Comparison of ENCODE assay signal across 8 cellular contexts in genomic region chr1:226661965-226662364, GRCh38.
DNase-seq lines count a peak whose midpoint lies in the region; ATAC-seq, FAIRE-seq and TF ChIP-seq lines count a peak whose summit lies in the region.

No MANE protein-coding gene starts in this region.

- H3K9me1 ChIP-seq in keratinocyte (ENCODE audit: control insufficient read depth, extremely low read depth, insufficient read depth, low read length), result no peaks in the 10 kb centered on the region

- H3K36me3 ChIP-seq in keratinocyte (ENCODE audit: control insufficient read depth in 2 of 2, extremely low read depth in 1 of 2, insufficient read depth in 2 of 2, low read length in 2 of 2), result no peaks in the 10 kb centered on the region
- H3K36me3 ChIP-seq in tibial artery, result no peaks in the 10 kb centered on the region

- dilution Hi-C loops in keratinocyte (cut with MboI; ENCODE audit: extremely low pct_ligation_motif_present, low sequenced_read_pairs), result no loop called here

- intact Hi-C loops in tibial artery (cut with DNase I; ENCODE audit: low total_unique reads), result no loop called here

- H3K27me3 ChIP-seq in keratinocyte (ENCODE audit: control insufficient read depth, extremely low read depth, insufficient read depth, low read length), result no peaks in the 10 kb centered on the region
- no peaks in the 10 kb centered on the region for H3K27me3 ChIP-seq in tibial artery

- H3K9me3 Mint-ChIP-seq in activated T-cell treated with anti-CD3 and anti-CD28 coated beads, Interleukin-2, amount 50 U/mL, for 4 hours, result no peaks in the 10 kb centered on the region
- H3K9me3 Mint-ChIP-seq in activated naive CD8-positive, alpha-beta T cell (ENCODE audit: low read depth), result no peaks in the 10 kb centered on the region

- no peak for ATAC-seq in activated T-cell treated with anti-CD3 and anti-CD28 coated beads, Interleukin-2, amount 50 U/mL, for 4 hours
- ATAC-seq in HG03378 (IDR thresholded peaks at IDR 0.05; ENCODE audit: unreplicated experiment), result no peak

- DNase-seq in activated T-cell treated with anti-CD3 and anti-CD28 coated beads, Interleukin-2, amount 50 U/mL, for 4 hours, result no peak
- DNase-seq in activated T-cell treated with anti-CD3 and anti-CD28 coated beads, Interleukin-2, amount 50 U/mL, for 1 hour, result no peak
- no peak for DNase-seq in keratinocyte (ENCODE audit: low read depth, low spot score)
- DNase-seq in tibial artery, result peak in 1 of 2 donors; percentile 50
- DNase-seq in CD1c-positive myeloid dendritic cell (ENCODE audit: extremely low spot score), result no peak
- no peak for DNase-seq in NCI-H226

- H4K20me1 ChIP-seq in keratinocyte (ENCODE audit: control insufficient read depth, extremely low read depth, insufficient read depth, low read length), result no peaks in the 10 kb centered on the region

- H3K4me3 ChIP-seq in keratinocyte (ENCODE audit: control insufficient read depth in 2 of 3, extremely low read depth in 1 of 3, insufficient read depth in 2 of 3, low read depth in 1 of 3, low read length in 3 of 3) (no peak overlapping the region), tibial artery (no peak overlapping the region)

- H3K9ac ChIP-seq in keratinocyte (ENCODE audit: control insufficient read depth, extremely low read depth, insufficient read depth, low read length), result peak overlapping the region; percentile 45

- peak; percentile 39 for FAIRE-seq in keratinocyte (lab: Jason Lieb, UNC)

- H3K27ac ChIP-seq in keratinocyte (ENCODE audit: control insufficient read depth, insufficient read depth, low read length) (peak overlapping the region; percentile 82), tibial artery (peak overlapping the region; percentile 75 to 84)

- H3K4me3 Mint-ChIP-seq in activated T-cell treated with anti-CD3 and anti-CD28 coated beads, Interleukin-2, amount 50 U/mL, for 4 hours, result peak overlapping the region; percentile 42
- peak overlapping the region; percentile 68 for H3K4me3 Mint-ChIP-seq in activated naive CD8-positive, alpha-beta T cell

- peaks cover 49% of the 10 kb centered on the region for H3K4me1 ChIP-seq in keratinocyte (ENCODE audit: control insufficient read depth, extremely low read depth, insufficient read depth, low read length)
- H3K4me1 ChIP-seq in tibial artery, result peaks cover 7 to 91% (median 72%) of the 10 kb centered on the region in 4 donors

- H3K27me3 Mint-ChIP-seq in activated T-cell treated with anti-CD3 and anti-CD28 coated beads, Interleukin-2, amount 50 U/mL, for 4 hours (ENCODE audit: low read depth), result no peaks in the 10 kb centered on the region
- no peaks in the 10 kb centered on the region for H3K27me3 Mint-ChIP-seq in activated naive CD8-positive, alpha-beta T cell

- no peak overlapping the region for H2AFZ ChIP-seq in keratinocyte (ENCODE audit: control insufficient read depth, low read length)

- H3K9me3 ChIP-seq in keratinocyte (ENCODE audit: control insufficient read depth, low read depth, low read length), result no peaks in the 10 kb centered on the region
- H3K9me3 ChIP-seq in tibial artery, result no peaks in the 10 kb centered on the region

- H3K4me2 ChIP-seq in keratinocyte (ENCODE audit: control insufficient read depth, extremely low read depth, insufficient read depth, low read depth, low read length), result peak overlapping the region; percentile 78

- no peak for TF ChIP-seq CTCF in keratinocyte (optimal IDR thresholded peaks at IDR 0.05 in 1 of 3, IDR thresholded peaks at IDR 0.05 in 1 of 3, conservative IDR thresholded peaks at IDR 0.05 in 1 of 3; ENCODE audit: extremely low read depth in 1 of 3, insufficient read depth in 2 of 3, low read length in 3 of 3)
- TF ChIP-seq CTCF in tibial artery (IDR thresholded peaks at IDR 0.05), result no peak

- no peaks in the 10 kb centered on the region for H3K4me1 Mint-ChIP-seq in activated T-cell treated with anti-CD3 and anti-CD28 coated beads, Interleukin-2, amount 50 U/mL, for 4 hours (ENCODE audit: low read depth)
- H3K4me1 Mint-ChIP-seq in activated naive CD8-positive, alpha-beta T cell (ENCODE audit: low read depth), result peaks cover 82% of the 10 kb centered on the region

- peaks cover 8% of the 10 kb centered on the region for H3K36me3 Mint-ChIP-seq in activated T-cell treated with anti-CD3 and anti-CD28 coated beads, Interleukin-2, amount 50 U/mL, for 4 hours (ENCODE audit: insufficient read depth)
- H3K36me3 Mint-ChIP-seq in activated naive CD8-positive, alpha-beta T cell, result peaks cover 4% of the 10 kb centered on the region

- peak overlapping the region; percentile 97 for H3K27ac Mint-ChIP-seq in activated naive CD8-positive, alpha-beta T cell

- no peaks in the 10 kb centered on the region for H3K79me2 ChIP-seq in keratinocyte (ENCODE audit: control insufficient read depth, insufficient read depth, low read length)
